In genomic region chr15:43185161-43186002, GRCh38 we compare ENCODE assay signal across 8 cellular contexts. TPM values are rescaled to one million over a fixed set of nuclear protein-coding genes. Genes with fewer than 3 reads are reported as not detected.
DNase-seq lines count a peak whose midpoint lies in the region; ATAC-seq and TF ChIP-seq lines count a peak whose summit lies in the region.

Gene CCNDBP1, plus strand, starts transcription at chr15:43185403. Its CDS starts 96 bp downstream, at chr15:43185499.

- ATAC-seq in SK-N-SH treated with all-trans-retinoic acid at 6 μM for 48 hours: peak; percentile 98

- peaks cover 17% of the 10 kb centered on the region for H3F3A ChIP-seq in MM.1S (ENCODE audit: insufficient read depth, low read length)

- H3K79me2 ChIP-seq in MM.1S (ENCODE audit: low read length): peaks cover 18% of the 10 kb centered on the region

- H4K20me1 ChIP-seq in MM.1S (ENCODE audit: insufficient read depth, low read length): no peaks in the 10 kb centered on the region

- H3K4me3 ChIP-seq in GM08714 (ENCODE audit: low read length): peak within 1 kb of the TSS; percentile 69
- peak within 1 kb of the TSS; percentile 82 for H3K4me3 ChIP-seq in MM.1S (ENCODE audit: low read length)
- peak within 1 kb of the TSS; percentile 76 to 94 for H3K4me3 ChIP-seq in testis

- peak within 1 kb of the TSS; percentile 75 for H2AFZ ChIP-seq in MM.1S (ENCODE audit: low read length)

- H3K9me2 ChIP-seq in MM.1S (replicated peaks; ENCODE audit: insufficient read depth, low read length): no peaks in the 10 kb centered on the region

- WGBS in testis, 2 donors: 1 to 3% methylated on average over 22 to 66 of the region's 69 CpGs

- DNase-seq in HCEC 1CT: peak; percentile 83
- peak; percentile 97 for DNase-seq in MM.1S
- DNase-seq in activated naive CD4-positive, alpha-beta T cell treated with anti-CD3 and anti-CD28 coated beads, Interleukin-2, amount 50 U/mL, for 16 hours: peak; percentile 76
- peak; percentile 80 for DNase-seq in globus pallidus (ENCODE audit: low spot score)
- DNase-seq in occipital lobe (lab: John Stamatoyannopoulos, UW): peak; percentile 87
- DNase-seq in testis: peak; percentile 97

- H3K36me3 ChIP-seq in MM.1S (replicated peaks; ENCODE audit: insufficient read depth, low read length) (peaks cover 2% of the 10 kb centered on the region; the same call in 1 of the 2 replicates), testis (ENCODE audit: low read depth, missing control alignments) (no peaks in the 10 kb centered on the region)

- H3K4me2 ChIP-seq in MM.1S (ENCODE audit: low read depth, low read length): peak within 1 kb of the TSS; percentile 91

- peak within 1 kb of the TSS; percentile 75 for H3K9ac ChIP-seq in MM.1S (ENCODE audit: low read length)

- no peaks in the 10 kb centered on the region for H3K4me1 ChIP-seq in MM.1S (ENCODE audit: low read length)
- H3K4me1 ChIP-seq in testis: peaks cover 9% of the 10 kb centered on the region

- no peak for TF ChIP-seq POLR2A in testis (IDR thresholded peaks at IDR 0.05)

- TF ChIP-seq CTCF in MM.1S (IDR thresholded peaks at IDR 0.05; ENCODE audit: low read length) (peak; percentile 40), testis (IDR thresholded peaks at IDR 0.05) (peak; percentile 6 to 44 (median 11))

- intact Hi-C loops in testis (cut with DNase I; ENCODE audit: low total_unique reads): no loop called here

- H3K27ac ChIP-seq in MM.1S (ENCODE audit: low read length) (peak within 1 kb of the TSS; percentile 81; the same call in 1 of the 2 replicates), testis (peak within 1 kb of the TSS; percentile 78 to 83)

- no peaks in the 10 kb centered on the region for H3K9me3 ChIP-seq in MM.1S (replicated peaks; ENCODE audit: insufficient read depth, low read length)
- no peaks in the 10 kb centered on the region for H3K9me3 ChIP-seq in testis

- H3K27me3 ChIP-seq in MM.1S (replicated peaks; ENCODE audit: insufficient read depth, low read length) (no peaks in the 10 kb centered on the region), testis (no peaks in the 10 kb centered on the region)

TF ChIP-seq in SK-N-SH treated with all-trans-retinoic acid at 6 μM for 48 hours, 23 proteins besides CTCF, POLR2A, EP300 and RAD21:
- no peak for TF ChIP-seq ZFP30 (CRISPR knock-in tag; IDR thresholded peaks at IDR 0.05)
- TF ChIP-seq POU6F1 (CRISPR knock-in tag; IDR thresholded peaks at IDR 0.05; ENCODE audit: borderline replicate concordance, low read depth): no peak
- TF ChIP-seq ZFP3 (CRISPR knock-in tag; IDR thresholded peaks at IDR 0.05): 0 out of 2 replicates have a peak, but pooled peaks have one; percentile 11
- TF ChIP-seq RARB (CRISPR knock-in tag; IDR thresholded peaks at IDR 0.05): no peak

RNA-seq across cellular contexts. Expression of gene CCNDBP1, which starts in this region (rescaled TPM):
- total RNA-seq in occipital lobe (26.5 TPM), testis (10 to 100 TPM; 63.7 to 83.6 TPM)
- polyA plus RNA-seq in testis (ENCODE audit: insufficient read depth, low read depth, low replicate concordance): 60.5 TPM

Comparison
In these comparisons a context has a peak if more than half of its experiments do, and no peak if none do; other contexts are left out.
1. Peak in every context shown above with its lines: DNase-seq, ATAC-seq, H3K4me3 ChIP-seq and H3K27ac ChIP-seq.